ENCODE assay signal across 32 cellular contexts in genomic region chr2:139018252-139018651, GRCh38.
"Had no signal": no experiment of that assay in that cellular context is flagged by ENCODE, and none has a peak within 500 bp of the region (broad histone marks: within the 10 kb centered on the region; RNA-seq: fewer than 3 reads in every experiment).

No MANE protein-coding gene starts in this region.

- H3K9me3 ChIP-seq: body of pancreas had no signal

- H3K27ac ChIP-seq: body of pancreas, brain microvascular endothelial cell, breast epithelium, VCaP had no signal

- H3K4me1 ChIP-seq: body of pancreas, breast epithelium had no signal

- FAIRE-seq: astrocyte, TTC549 had no signal

- H3K27me3 ChIP-seq: body of pancreas, brain microvascular endothelial cell, breast epithelium had no signal

- DNase-seq: activated B cell treated with CpG ODN at 0.5 μM for 24 hours; activated CD4-positive, alpha-beta memory T cell treated with anti-CD3 and anti-CD28 coated beads, Interleukin-2, amount 10 ng/mL, durations not matched to agents 7 days and 5 days; activated CD4-positive, alpha-beta T cell treated with anti-CD3 and anti-CD28 coated beads for 36 hours; activated CD4-positive, alpha-beta T cell treated with anti-CD3 and anti-CD28 coated beads for 48 hours; activated CD4-positive, alpha-beta T cell treated with anti-CD3 and anti-CD28 coated beads, Interleukin-2, amount 10 ng/mL, durations not matched to agents 7 days and 5 days; activated CD4-positive, alpha-beta T cell treated with anti-CD3 and anti-CD28 coated beads, Interleukin-2, amount 50 U/mL, for 48 hours; activated CD4-positive, CD25-positive, alpha-beta regulatory T cell treated with anti-CD3 and anti-CD28 coated beads, Interleukin-2, amount 50 U/mL, for 72 hours; activated CD8-positive, alpha-beta memory T cell treated with anti-CD3 and anti-CD28 coated beads for 24 hours; activated CD8-positive, alpha-beta memory T cell treated with anti-CD3 and anti-CD28 coated beads, Interleukin-2, amount 10 ng/mL, durations not matched to agents 7 days and 5 days; activated CD8-positive, alpha-beta memory T cell treated with anti-CD3 and anti-CD28 coated beads, Interleukin-2, amount 50 U/mL, for 48 hours; activated CD8-positive, alpha-beta T cell treated with anti-CD3 and anti-CD28 coated beads, Interleukin-2, amount 10 ng/mL, durations not matched to agents 7 days and 5 days; activated effector memory CD4-positive, alpha-beta T cell treated with Interleukin-2 at 50 U/mL for 16 hours; activated gamma-delta T cell; activated naive CD4-positive, alpha-beta T cell treated with anti-CD3 and anti-CD28 coated beads, Interleukin-2, amount 10 ng/mL, durations not matched to agents 7 days and 5 days; activated naive CD4-positive, alpha-beta T cell treated with Interleukin-2 at 50 U/mL for 16 hours; activated naive CD8-positive, alpha-beta T cell treated with anti-CD3 and anti-CD28 coated beads, Interleukin-2, amount 10 ng/mL, durations not matched to agents 7 days and 5 days; activated naive CD8-positive, alpha-beta T cell treated with anti-CD3 and anti-CD28 coated beads, Interleukin-2, amount 50 U/mL, for 24 hours; activated T-cell treated with anti-CD3 and anti-CD28 coated beads, Interleukin-2, amount 50 U/mL, for 24 hours; activated T-cell treated with anti-CD3 and anti-CD28 coated beads, Interleukin-2, amount 50 U/mL, for 48 hours; amygdala; anterior cingulate cortex; body of pancreas; brain microvascular endothelial cell; central memory CD4-positive, alpha-beta T cell; SW 1271; T-helper 1 cell; T-helper 2 cell; T-helper 9 cell had no signal

- ATAC-seq: activated CD4-positive, alpha-beta T cell treated with anti-CD3 and anti-CD28 coated beads for 36 hours; activated CD8-positive, alpha-beta memory T cell treated with anti-CD3 and anti-CD28 coated beads, Interleukin-2, amount 10 ng/mL, durations not matched to agents 7 days and 5 days; activated CD8-positive, alpha-beta T cell treated with anti-CD3 and anti-CD28 coated beads, Interleukin-2, amount 10 ng/mL, durations not matched to agents 7 days and 5 days; activated naive CD8-positive, alpha-beta T cell treated with anti-CD3 and anti-CD28 coated beads, Interleukin-2, amount 50 U/mL, for 24 hours; body of pancreas had no signal

- H3K4me3 ChIP-seq: body of pancreas, breast epithelium had no signal

- H3K36me3 ChIP-seq: brain microvascular endothelial cell, breast epithelium had no signal
